In genomic region chr20:44594730-44595129, GRCh38 we compare ENCODE assay signal across 1 cellular context.
TF ChIP-seq lines count a peak whose summit lies in the region.

No MANE protein-coding gene starts in this region.

TF ChIP-seq in SK-N-SH, 30 proteins besides CTCF, POLR2A, EP300 and RAD21 (continued from another document):
- TF ChIP-seq REST (IDR thresholded peaks at IDR 0.05; ENCODE audit: low read depth, low read length): no peak
- TF ChIP-seq CHD2 (IDR thresholded peaks at IDR 0.05; ENCODE audit: low read length, partially characterized antibody): no peak
- no peak for TF ChIP-seq FOSL2 (IDR thresholded peaks at IDR 0.05; ENCODE audit: borderline replicate concordance, low read depth)
- TF ChIP-seq TEAD4 (IDR thresholded peaks at IDR 0.05; ENCODE audit: borderline replicate concordance, insufficient read depth): no peak
- no peak for TF ChIP-seq MEF2A (IDR thresholded peaks at IDR 0.05; ENCODE audit: borderline replicate concordance, low read depth)
